ENCODE assay signal across 1 cellular context in genomic region chr21:35783686-35784085, GRCh38.
TF ChIP-seq lines count a peak whose summit lies in the region.

No MANE protein-coding gene starts in this region.

TF ChIP-seq in GM23338, 12 proteins besides CTCF, POLR2A, EP300 and RAD21 (continued from another document):
- no peak for TF ChIP-seq ZNF462 (CRISPR knock-in tag; IDR thresholded peaks at IDR 0.05)
